13 cellular contexts compared by ENCODE assay signal in genomic region chr7:90453259-90453891, GRCh38. TPM values are rescaled to one million over a fixed set of nuclear protein-coding genes. Genes with fewer than 3 reads are reported as not detected.
DNase-seq lines count a peak whose midpoint lies in the region; ATAC-seq and TF ChIP-seq lines count a peak whose summit lies in the region.
"Had no signal": no experiment of that assay in that cellular context is flagged by ENCODE, and none has a peak within 500 bp of the region (broad histone marks: within the 10 kb centered on the region; RNA-seq: fewer than 3 reads in every experiment).

No MANE protein-coding gene starts in this region.

- peak overlapping the region; percentile 72 for H3K27ac Mint-ChIP-seq in osteocyte (ENCODE audit: unreplicated experiment)
- H3K27ac Mint-ChIP-seq: H9, T-cell had no signal

- in situ Hi-C loops in ACHN (cut with HindIII; ENCODE audit: low pct_ligation_motif_present, low pct_unique_long_range_greater_than_20kb, low sequenced_read_pairs), result no loop called here

- H3K36me3 ChIP-seq in adipocyte (ENCODE audit: control insufficient read depth, insufficient read depth, low read length, severe bottlenecking), result no peaks in the 10 kb centered on the region
- no peaks in the 10 kb centered on the region for H3K36me3 ChIP-seq in body of pancreas (replicated peaks in 1 of 2; ENCODE audit: insufficient read depth in 1 of 2, low read depth in 2 of 2)

- DNase-seq in DMS79 (lab: John Stamatoyannopoulos, UW), result peak; percentile 51
- peak; percentile 74 for DNase-seq in NCI-H2171 (lab: John Stamatoyannopoulos, UW)
- peak; percentile 82 for DNase-seq in adipocyte (ENCODE audit: low read depth)
- no peak for DNase-seq in osteocyte (ENCODE audit: extremely low spot score, unreplicated experiment)
- no peak for DNase-seq in body of pancreas
- DNase-seq in ACHN, result no peak
- DNase-seq: CD8-positive, alpha-beta memory T cell; H9; NCI-H2029; NCI-H446 treated with DMSO at 0.1 percent for 48 hours; SHP77 treated with DMSO at 0.1 percent for 48 hours; T-cell had no signal

- H3K9me3 ChIP-seq in adipocyte (ENCODE audit: control insufficient read depth, low read length) (no peaks in the 10 kb centered on the region), body of pancreas (no peaks in the 10 kb centered on the region)

- H3K36me3 Mint-ChIP-seq in osteocyte (ENCODE audit: unreplicated experiment), result no peaks in the 10 kb centered on the region
- H3K36me3 Mint-ChIP-seq: CD8-positive, alpha-beta memory T cell; T-cell had no signal

- H3K9me3 Mint-ChIP-seq in osteocyte (ENCODE audit: unreplicated experiment), result no peaks in the 10 kb centered on the region
- H3K9me3 Mint-ChIP-seq: H9, T-cell had no signal

- no peak overlapping the region for H3K4me3 Mint-ChIP-seq in osteocyte (ENCODE audit: unreplicated experiment)
- H3K4me3 Mint-ChIP-seq: CD8-positive, alpha-beta memory T cell; H9; T-cell had no signal

- H3K4me1 ChIP-seq in adipocyte (ENCODE audit: control insufficient read depth, insufficient read depth, low read length) (peaks cover 4% of the 10 kb centered on the region), body of pancreas (peaks cover 23% of the 10 kb centered on the region)

- no peak for TF ChIP-seq POLR2A in body of pancreas (IDR thresholded peaks at IDR 0.05)

- intact Hi-C loops in body of pancreas (cut with DNase I), result no loop called here

- peaks cover 39% of the 10 kb centered on the region for H3K4me1 Mint-ChIP-seq in osteocyte (ENCODE audit: unreplicated experiment)

- H3K27me3 ChIP-seq in adipocyte (replicated peaks; ENCODE audit: control insufficient read depth, insufficient read depth, low read length) (no peaks in the 10 kb centered on the region), body of pancreas (no peaks in the 10 kb centered on the region)

- H3K27ac ChIP-seq in body of pancreas, result no peak overlapping the region

- H3K9ac ChIP-seq in adipocyte (ENCODE audit: low read length), result no peak overlapping the region

- H3K27me3 Mint-ChIP-seq in osteocyte (ENCODE audit: unreplicated experiment), result peaks cover 11% of the 10 kb centered on the region

- ATAC-seq in body of pancreas (no peak), GM19351 (IDR thresholded peaks at IDR 0.05; ENCODE audit: unreplicated experiment) (no peak)
- ATAC-seq: T-cell had no signal

- no peak for TF ChIP-seq CTCF in osteocyte (IDR thresholded peaks at IDR 0.05)
- no peak for TF ChIP-seq CTCF in body of pancreas (IDR thresholded peaks at IDR 0.05)

- H3K4me3 ChIP-seq in adipocyte (ENCODE audit: low read length), result no peak overlapping the region
- no peak overlapping the region for H3K4me3 ChIP-seq in body of pancreas

RNA-seq across cellular contexts. Expression of gene PTTG1IP2, which starts 16.1 kb away (rescaled TPM):
- total RNA-seq in osteocyte (not detected in 2 replicates), body of pancreas (not detected)
- total RNA-seq: CD8-positive, alpha-beta memory T cell; H9; T-cell had no signal

RNA-seq across cellular contexts. Expression of gene CLDN12, which starts 50.1 kb away (rescaled TPM):
- total RNA-seq in osteocyte, result 20.9 and 28.9 TPM in 2 replicates
- total RNA-seq in body of pancreas, result 10 to 100 TPM; 18.1 to 25.2 TPM

Comparison
In these comparisons a context has a peak if more than half of its experiments do, and no peak if none do; other contexts are left out.
1. DNase-seq: peak in DMS79 (single experiment), NCI-H2171 (single experiment) and adipocyte (single experiment); none in osteocyte (single experiment), body of pancreas (0 of 4) and ACHN (single experiment).